ENCODE assay signal across 12 cellular contexts in genomic region chr15:22930782-22931484, GRCh38. TPM values are rescaled to one million over a fixed set of nuclear protein-coding genes. Genes with fewer than 3 reads are reported as not detected.
DNase-seq lines count a peak whose midpoint lies in the region; ATAC-seq and TF ChIP-seq lines count a peak whose summit lies in the region.
"Had no signal": no experiment of that assay in that cellular context is flagged by ENCODE, and none has a peak within 500 bp of the region (broad histone marks: within the 10 kb centered on the region; RNA-seq: fewer than 3 reads in every experiment).

No MANE protein-coding gene starts in this region.

- H3F3A ChIP-seq in PC-3 (ENCODE audit: low read length, unreplicated experiment): no peaks in the 10 kb centered on the region

- peaks cover 14% of the 10 kb centered on the region; the same call in 1 of the 2 replicates for H3K36me3 ChIP-seq in PC-3 (ENCODE audit: low read depth, low read length)
- H3K36me3 ChIP-seq in heart right ventricle: peaks cover 0 to 95% (median 28%) of the 10 kb centered on the region in 9 donors
- peaks cover 26 to 81% (median 65%) of the 10 kb centered on the region in 4 donors for H3K36me3 ChIP-seq in stomach

- no peak overlapping the region for H3K27ac Mint-ChIP-seq in activated CD4-positive, alpha-beta memory T cell treated with anti-CD3 and anti-CD28 coated beads for 36 hours

- TF ChIP-seq EP300 in stomach (IDR thresholded peaks at IDR 0.05): no peak

- CTCF ChIA-PET in PC-3 (lab: Charles Lee): no interaction called here
- CTCF ChIA-PET in activated CD4-positive, alpha-beta memory T cell treated with anti-CD3 and anti-CD28 coated beads for 36 hours (lab: Charles Lee): no interaction called here

- no peak overlapping the region for H3K4me2 ChIP-seq in PC-3 (ENCODE audit: low read length)

- no peak for TF ChIP-seq POLR2A in stomach (IDR thresholded peaks at IDR 0.05)

- no TSS peak for BruUV-seq in PC-3 (replicated peaks; lab: Mats Ljungman, UMichigan)

- POLR2A ChIA-PET in PC-3 (lab: Charles Lee; ENCODE audit: unreplicated experiment): no interaction called here
- POLR2A ChIA-PET in activated CD4-positive, alpha-beta memory T cell treated with anti-CD3 and anti-CD28 coated beads for 36 hours (lab: Charles Lee): no interaction called here

- no peaks in the 10 kb centered on the region for H3K9me2 ChIP-seq in PC-3 (replicated peaks; ENCODE audit: low read length)

- H3K4me1 Mint-ChIP-seq in activated CD4-positive, alpha-beta memory T cell treated with anti-CD3 and anti-CD28 coated beads for 36 hours (ENCODE audit: low read depth): no peaks in the 10 kb centered on the region

- no peaks in the 10 kb centered on the region for H3K27me3 Mint-ChIP-seq in activated CD4-positive, alpha-beta memory T cell treated with anti-CD3 and anti-CD28 coated beads for 36 hours

- H3K9ac ChIP-seq in PC-3 (ENCODE audit: low read length): no peak overlapping the region

- H3K27me3 ChIP-seq in PC-3 (ENCODE audit: low read length): no peaks in the 10 kb centered on the region
- no peaks in the 10 kb centered on the region for H3K27me3 ChIP-seq in heart right ventricle
- H3K27me3 ChIP-seq in stomach: no peaks in the 10 kb centered on the region

- H2AFZ ChIP-seq in PC-3 (ENCODE audit: low read length): no peak overlapping the region

- no peak overlapping the region for H3K4me3 Mint-ChIP-seq in activated CD4-positive, alpha-beta memory T cell treated with anti-CD3 and anti-CD28 coated beads for 36 hours

- DNase-seq in DMS 273 (lab: John Stamatoyannopoulos, UW; ENCODE audit: unreplicated experiment): peak; percentile 66
- no peak for DNase-seq in DMS 273 treated with DMSO at 0.1 percent for 48 hours (lab: John Stamatoyannopoulos, UW)
- peak; percentile 40 for DNase-seq in PC-3
- peak; percentile 50 to 58 for DNase-seq in heart right ventricle
- peak; percentile 82 for DNase-seq in stomach
- DNase-seq in activated CD4-positive, alpha-beta memory T cell treated with anti-CD3 and anti-CD28 coated beads for 36 hours: no peak
- DNase-seq in activated CD4-positive, CD25-positive, alpha-beta regulatory T cell treated with anti-CD3 and anti-CD28 coated beads, Interleukin-2, amount 50 U/mL, for 72 hours: no peak
- DNase-seq in D341Med (ENCODE audit: low spot score): no peak
- DNase-seq: activated CD8-positive, alpha-beta memory T cell treated with anti-CD3 and anti-CD28 coated beads, Interleukin-2, amount 50 U/mL, for 48 hours; DMS79; stimulated activated CD4-positive, alpha-beta T cell treated with anti-CD3 and anti-CD28 coated beads, Interleukin-12 subunit alpha, Interleukin-12 subunit beta, amount 100 ng/mL, for 4 hours had no signal

- H3K4me1 ChIP-seq in PC-3 (ENCODE audit: insufficient read depth, low read length): peaks cover 16% of the 10 kb centered on the region
- H3K4me1 ChIP-seq in heart right ventricle: peaks cover 0 to 9% (median 0%) of the 10 kb centered on the region in 9 donors
- peaks cover 0 to 8% (median 7%) of the 10 kb centered on the region in 4 donors for H3K4me1 ChIP-seq in stomach

- H4K20me1 ChIP-seq in PC-3 (ENCODE audit: low read length): no peaks in the 10 kb centered on the region

- no peak for TF ChIP-seq CTCF in PC-3 (conservative IDR thresholded peaks at IDR 0.05; ENCODE audit: low read depth, low read length)
- no peak for TF ChIP-seq CTCF in heart right ventricle (IDR thresholded peaks at IDR 0.05)
- TF ChIP-seq CTCF in stomach (IDR thresholded peaks at IDR 0.05): no peak

- 42 to 66% methylated on average over 10 of the region's 10 CpGs for WGBS in heart right ventricle, 2 donors
- WGBS in stomach, 5 donors: 48 to 66% (median 51%) methylated on average over 9 to 10 of the region's 10 CpGs

- H3K27ac ChIP-seq in PC-3 (ENCODE audit: low read length): no peak overlapping the region
- peak overlapping the region in 4 of 10 donors; percentile 11 to 41 (median 20) for H3K27ac ChIP-seq in heart right ventricle
- peak overlapping the region in 1 of 5 donors; percentile 15 for H3K27ac ChIP-seq in stomach
- H3K27ac ChIP-seq: 22Rv1 had no signal

- ATAC-seq in PC-3 (peak; percentile 49), heart right ventricle (peak; percentile 44 to 87 (median 81))

- intact Hi-C loops in PC-3 (cut with micrococcal nuclease) (no loop called here), heart right ventricle (cut with DNase I) (loop anchor here in 1 of 10 donors (10.0 kb wide), 1 partner anchor 54 kb away; the partner anchor contains the start of gene CYFIP1), stomach (cut with DNase I; ENCODE audit: low total_unique reads) (no loop called here)
- intact Hi-C loops in activated CD4-positive, alpha-beta memory T cell treated with anti-CD3 and anti-CD28 coated beads for 36 hours (cut with micrococcal nuclease): no loop called here

- H3K4me3 ChIP-seq in PC-3 (ENCODE audit: low read length): no peak overlapping the region
- no peak overlapping the region for H3K4me3 ChIP-seq in heart right ventricle
- H3K4me3 ChIP-seq in stomach: no peak overlapping the region

- no peaks in the 10 kb centered on the region for H3K9me3 ChIP-seq in PC-3 (ENCODE audit: low read length)
- H3K9me3 ChIP-seq in heart right ventricle: no peaks in the 10 kb centered on the region
- H3K9me3 ChIP-seq in stomach: no peaks in the 10 kb centered on the region

- no peaks in the 10 kb centered on the region for H3K79me2 ChIP-seq in PC-3 (ENCODE audit: low read length)

- no peaks in the 10 kb centered on the region for H3K9me3 Mint-ChIP-seq in activated CD4-positive, alpha-beta memory T cell treated with anti-CD3 and anti-CD28 coated beads for 36 hours

- H3K36me3 Mint-ChIP-seq in activated CD4-positive, alpha-beta memory T cell treated with anti-CD3 and anti-CD28 coated beads for 36 hours: peaks cover 14% of the 10 kb centered on the region

RNA-seq across cellular contexts. Expression of gene CYFIP1, which starts 49.2 kb away (rescaled TPM):
- total RNA-seq in PC-3 (2014; rRNA removed): 80.3 and 85.4 TPM in 2 replicates
- 10 to 100 TPM; 17.6 to 56.6 (median 28.7) TPM for total RNA-seq in heart right ventricle
- 10 to 100 TPM; 12.4 to 23.6 TPM for polyA plus RNA-seq in heart right ventricle
- total RNA-seq in stomach: 100 to 1,000 TPM in 2 of 5 donors, 10 to 100 TPM in 3; 40.3 to 214 (median 99.9) TPM
- polyA plus RNA-seq in stomach: 10 to 100 TPM; 21.8 to 38.8 (median 33.1) TPM
- total RNA-seq in activated CD4-positive, alpha-beta memory T cell treated with anti-CD3 and anti-CD28 coated beads for 36 hours: 10 to 100 TPM; 55.8 to 57.3 TPM

Comparison
In these comparisons a context has a peak if more than half of its experiments do, and no peak if none do; other contexts are left out.
1. DNase-seq: peak in DMS 273 (single experiment), PC-3 (single experiment), heart right ventricle (2 of 2) and stomach (single experiment); none in DMS 273 treated with DMSO at 0.1 percent for 48 hours (single experiment), activated CD4-positive, alpha-beta memory T cell treated with anti-CD3 and anti-CD28 coated beads for 36 hours (single experiment), activated CD4-positive, CD25-positive, alpha-beta regulatory T cell treated with anti-CD3 and anti-CD28 coated beads, Interleukin-2, amount 50 U/mL, for 72 hours (single experiment) and D341Med (single experiment).